13 cellular contexts compared by ENCODE assay signal in genomic region chr5:76341935-76342334, GRCh38.
DNase-seq lines count a peak whose midpoint lies in the region; ATAC-seq and TF ChIP-seq lines count a peak whose summit lies in the region.
"Had no signal": no experiment of that assay in that cellular context is flagged by ENCODE, and none has a peak within 500 bp of the region (broad histone marks: within the 10 kb centered on the region; RNA-seq: fewer than 3 reads in every experiment).

No MANE protein-coding gene starts in this region.

- H3K9me3 Mint-ChIP-seq in CD14-positive monocyte, result no peaks in the 10 kb centered on the region
- H3K9me3 Mint-ChIP-seq in natural killer cell, result no peaks in the 10 kb centered on the region
- no peaks in the 10 kb centered on the region for H3K9me3 Mint-ChIP-seq in HFFc6
- H3K9me3 Mint-ChIP-seq: CD4-positive, alpha-beta T cell had no signal

- POLR2A ChIA-PET in HEK293 (lab: Yijun Ruan, JAX), result no interaction called here

- H3K4me1 Mint-ChIP-seq in CD14-positive monocyte (peaks cover 28% of the 10 kb centered on the region), natural killer cell (peaks cover 25 to 29% of the 10 kb centered on the region in 2 donors), HFFc6 (ENCODE audit: low read depth) (no peaks in the 10 kb centered on the region)

- H3K4me3 ChIP-seq in HEK293 (ENCODE audit: low read depth, low read length), result no peak overlapping the region

- CTCF ChIA-PET in HEK293 (lab: Yijun Ruan, JAX), result no interaction called here

- TF ChIP-seq CTCF in CD14-positive monocyte (IDR thresholded peaks at IDR 0.05) (no peak), HEK293 (tag by site-specific recombination; IDR thresholded peaks at IDR 0.05) (no peak), natural killer cell (IDR thresholded peaks at IDR 0.05) (no peak), HFFc6 (IDR thresholded peaks at IDR 0.05) (no peak)

- H3K27me3 Mint-ChIP-seq in CD14-positive monocyte (ENCODE audit: low read depth in 3 of 3) (peaks cover 0 to 3% (median 2%) of the 10 kb centered on the region in 3 donors), natural killer cell (ENCODE audit: low read depth in 2 of 2) (no peaks in the 10 kb centered on the region), HFFc6 (ENCODE audit: insufficient read depth) (peaks cover 9% of the 10 kb centered on the region)
- H3K27me3 Mint-ChIP-seq: CD4-positive, alpha-beta T cell had no signal

- H3K36me3 ChIP-seq in HEK293 (ENCODE audit: control insufficient read depth in 2 of 2, insufficient read depth in 1 of 2, low read length in 2 of 2), result no peaks in the 10 kb centered on the region

- no peak overlapping the region for H3K27ac ChIP-seq in HEK293 (ENCODE audit: extremely low read depth, low read depth, low read length)

- no peaks in the 10 kb centered on the region for H3K4me1 ChIP-seq in HEK293 (ENCODE audit: control insufficient read depth, insufficient read depth, low read length)

- peak; percentile 50 for DNase-seq in CD14-positive monocyte (ENCODE audit: low spot score)
- DNase-seq in UCSD-AML1 (lab: John Stamatoyannopoulos, UW; ENCODE audit: unreplicated experiment), result peak; percentile 60
- no peak for DNase-seq in natural killer cell
- DNase-seq in HFFc6, result no peak
- no peak for DNase-seq in NCI-H526 treated with DMSO at 0.1 percent for 48 hours (lab: John Stamatoyannopoulos, UW)
- DNase-seq in stimulated activated CD4-positive, alpha-beta T cell treated with anti-CD3 and anti-CD28 coated beads, Interleukin-4, amount 100 ng/mL, for 24 hours, result no peak
- DNase-seq: CD4-positive, alpha-beta T cell; cortex of kidney; Karpas-422; T1000 had no signal

- peaks cover 0 to 3% of the 10 kb centered on the region in 2 donors for H3K36me3 Mint-ChIP-seq in CD14-positive monocyte
- H3K36me3 Mint-ChIP-seq in natural killer cell, result no peaks in the 10 kb centered on the region
- H3K36me3 Mint-ChIP-seq in HFFc6 (ENCODE audit: low read depth), result no peaks in the 10 kb centered on the region

- H3K4me3 Mint-ChIP-seq in CD14-positive monocyte, result peak overlapping the region; percentile 12 to 69
- H3K4me3 Mint-ChIP-seq in natural killer cell, result no peak overlapping the region
- no peak overlapping the region for H3K4me3 Mint-ChIP-seq in HFFc6
- H3K4me3 Mint-ChIP-seq: CD4-positive, alpha-beta T cell had no signal

- no peaks in the 10 kb centered on the region for H3K9me3 ChIP-seq in HEK293 (ENCODE audit: control insufficient read depth, insufficient read depth, low read depth, low read length)

- ATAC-seq in natural killer cell (peak in 2 of 3 donors; percentile 52 to 66), GM19463 (IDR thresholded peaks at IDR 0.05; ENCODE audit: unreplicated experiment) (no peak)
- ATAC-seq: Panc1 had no signal

- peak overlapping the region; percentile 53 to 86 (median 76) for H3K27ac Mint-ChIP-seq in CD14-positive monocyte
- H3K27ac Mint-ChIP-seq in natural killer cell, result peak overlapping the region in 1 of 2 donors; percentile 57
- no peak overlapping the region for H3K27ac Mint-ChIP-seq in HFFc6
- H3K27ac Mint-ChIP-seq: CD4-positive, alpha-beta T cell had no signal

- intact Hi-C loops in CD14-positive monocyte (cut with micrococcal nuclease) (loop anchor here in 1 of 2 donors (5.0 kb wide), 1 partner anchor 65 kb away; no protein-coding TSS in a partner anchor), natural killer cell (cut with micrococcal nuclease) (no loop called here)

TF ChIP-seq in HEK293, 187 proteins besides CTCF, POLR2A, EP300 and RAD21:
- TF ChIP-seq HIC1 (tag by site-specific recombination; IDR thresholded peaks at IDR 0.05), result no peak
- peak; percentile 84 for TF ChIP-seq ZIC2 (tag by site-specific recombination; IDR thresholded peaks at IDR 0.05)

Comparison
In these comparisons a context has a peak if more than half of its experiments do, and no peak if none do; other contexts are left out.
1. DNase-seq: peak in CD14-positive monocyte (single experiment) and UCSD-AML1 (single experiment); none in natural killer cell (single experiment), HFFc6 (single experiment), NCI-H526 treated with DMSO at 0.1 percent for 48 hours (single experiment) and stimulated activated CD4-positive, alpha-beta T cell treated with anti-CD3 and anti-CD28 coated beads, Interleukin-4, amount 100 ng/mL, for 24 hours (single experiment).
2. H3K4me3 Mint-ChIP-seq: peak in CD14-positive monocyte (2 of 2); none in natural killer cell (single experiment) and HFFc6 (single experiment).